Comparison of ENCODE assay signal across 8 cellular contexts in the genomic region with DNA sequence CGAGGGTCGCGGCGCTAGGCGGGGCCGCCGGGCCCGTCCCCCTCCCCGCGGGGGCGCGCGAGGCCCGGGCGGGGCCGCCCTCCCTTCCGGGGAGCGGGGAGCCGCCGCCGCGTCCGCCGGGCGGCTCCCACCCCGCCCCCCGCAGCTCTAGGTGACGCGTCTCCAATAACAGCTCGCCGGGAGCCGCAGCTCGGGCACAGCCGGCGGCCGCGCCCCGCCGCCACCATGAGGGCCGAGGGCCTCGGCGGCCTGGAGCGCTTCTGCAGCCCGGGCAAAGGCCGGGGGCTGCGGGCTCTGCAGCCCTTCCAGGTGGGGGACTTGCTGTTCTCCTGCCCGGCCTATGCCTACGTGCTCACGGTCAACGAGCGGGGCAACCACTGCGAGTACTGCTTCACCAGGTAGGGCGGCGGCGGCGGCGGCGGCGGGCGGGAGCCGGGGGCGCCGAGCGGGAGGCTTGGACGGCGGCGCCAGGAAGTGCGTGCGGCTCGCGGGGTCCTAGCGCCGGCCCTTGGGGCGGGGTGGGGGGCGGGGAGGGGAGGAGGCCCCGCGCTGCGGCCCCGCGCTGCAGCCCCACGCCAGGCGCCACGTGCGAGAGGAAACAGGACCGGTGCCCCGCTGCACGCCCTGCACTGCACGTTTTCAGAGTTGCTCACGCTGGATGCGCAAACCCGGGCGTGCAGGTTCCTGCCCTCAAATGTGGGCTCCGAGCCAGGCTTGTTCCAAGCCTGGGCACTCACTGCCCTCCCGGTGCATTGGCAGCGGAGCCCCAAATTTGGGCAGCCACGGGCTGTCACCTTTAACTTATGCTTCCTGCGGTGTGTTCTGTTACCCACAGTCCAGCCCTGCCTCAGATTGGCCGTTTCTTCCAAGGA. TPM values are rescaled to one million over a fixed set of nuclear protein-coding genes. Genes with fewer than 3 reads are reported as not detected.
DNase-seq lines count a peak whose midpoint lies in the region; ATAC-seq, FAIRE-seq and TF ChIP-seq lines count a peak whose summit lies in the region.

A gene with protein sequence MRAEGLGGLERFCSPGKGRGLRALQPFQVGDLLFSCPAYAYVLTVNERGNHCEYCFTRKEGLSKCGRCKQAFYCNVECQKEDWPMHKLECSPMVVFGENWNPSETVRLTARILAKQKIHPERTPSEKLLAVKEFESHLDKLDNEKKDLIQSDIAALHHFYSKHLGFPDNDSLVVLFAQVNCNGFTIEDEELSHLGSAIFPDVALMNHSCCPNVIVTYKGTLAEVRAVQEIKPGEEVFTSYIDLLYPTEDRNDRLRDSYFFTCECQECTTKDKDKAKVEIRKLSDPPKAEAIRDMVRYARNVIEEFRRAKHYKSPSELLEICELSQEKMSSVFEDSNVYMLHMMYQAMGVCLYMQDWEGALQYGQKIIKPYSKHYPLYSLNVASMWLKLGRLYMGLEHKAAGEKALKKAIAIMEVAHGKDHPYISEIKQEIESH (plus strand): TSS at position 130 of the 872 bp plus-strand sequence. CDS start 96 bp downstream, at position 226.

- no peaks in the 10 kb centered on the region for H3K36me3 Mint-ChIP-seq in naive thymus-derived CD8-positive, alpha-beta T cell

- H3K4me3 Mint-ChIP-seq in naive thymus-derived CD8-positive, alpha-beta T cell: peak within 1 kb of the TSS; percentile 78 to 94 (median 90)

- peaks cover 0 to 11% (median 2%) of the 10 kb centered on the region in 9 donors for H3K9me3 Mint-ChIP-seq in naive thymus-derived CD8-positive, alpha-beta T cell

- ATAC-seq in GM19468 (IDR thresholded peaks at IDR 0.05; ENCODE audit: extremely low read depth, unreplicated experiment): peak; percentile 49
- peak; percentile 72 to 75 for ATAC-seq in naive thymus-derived CD8-positive, alpha-beta T cell

- TF ChIP-seq CTCF in D721Med (IDR thresholded peaks at IDR 0.05; ENCODE audit: insufficient read depth, missing control alignments): no peak

- FAIRE-seq in D721Med (lab: Jason Lieb, UNC): no peak

- DNase-seq in D721Med (ENCODE audit: insufficient read length, low spot score): peak; percentile 48
- peak; percentile 74 for DNase-seq in HT-29 (ENCODE audit: low spot score)
- peak; percentile 63 for DNase-seq in activated T-helper 1 cell treated with Interleukin-2 at 50 U/mL for 16 hours (ENCODE audit: low read depth)
- DNase-seq in fibroblast of gingiva (ENCODE audit: low read depth): peak; percentile 47
- DNase-seq in naive thymus-derived CD8-positive, alpha-beta T cell: peak; percentile 45 to 80 (median 65)
- DNase-seq in stimulated activated naive CD4-positive, alpha-beta T cell (lab: John Stamatoyannopoulos, UW): peak; percentile 47 to 86 (median 68)

- POLR2A ChIA-PET in naive thymus-derived CD8-positive, alpha-beta T cell (lab: Charles Lee): interaction anchor here (0.8 to 1.8 kb wide), 4 partner anchors 10 to 1266 kb away, joined by 3 to 11 read pairs (median 4); a partner anchor contains a TSS

- peaks cover 26 to 58% (median 54%) of the 10 kb centered on the region in 4 donors for H3K4me1 Mint-ChIP-seq in naive thymus-derived CD8-positive, alpha-beta T cell

- H3K27ac Mint-ChIP-seq in naive thymus-derived CD8-positive, alpha-beta T cell: peak within 1 kb of the TSS; percentile 78 to 97 (median 93)

- H3K27me3 Mint-ChIP-seq in naive thymus-derived CD8-positive, alpha-beta T cell: no peaks in the 10 kb centered on the region

TF ChIP-seq in PFSK-1, 5 proteins besides CTCF, POLR2A, EP300 and RAD21:
- TF ChIP-seq FOXP2 (optimal IDR thresholded peaks at IDR 0.05; ENCODE audit: borderline replicate concordance, extremely low read depth, extremely low read length, insufficient read depth) (peak; percentile 48), POLR2AphosphoS5 (IDR thresholded peaks at IDR 0.05; ENCODE audit: low read depth, low read length) (peak; percentile 64; the same call in 1 of the 2 replicates), TAF1 (IDR thresholded peaks at IDR 0.05; ENCODE audit: borderline replicate concordance, insufficient read depth, low read length) (no peak), SIN3A (IDR thresholded peaks at IDR 0.05; ENCODE audit: borderline replicate concordance, insufficient read depth, low read length) (peak; percentile 44; the same call in 1 of the 2 replicates)
- TF ChIP-seq, protein P1, sequence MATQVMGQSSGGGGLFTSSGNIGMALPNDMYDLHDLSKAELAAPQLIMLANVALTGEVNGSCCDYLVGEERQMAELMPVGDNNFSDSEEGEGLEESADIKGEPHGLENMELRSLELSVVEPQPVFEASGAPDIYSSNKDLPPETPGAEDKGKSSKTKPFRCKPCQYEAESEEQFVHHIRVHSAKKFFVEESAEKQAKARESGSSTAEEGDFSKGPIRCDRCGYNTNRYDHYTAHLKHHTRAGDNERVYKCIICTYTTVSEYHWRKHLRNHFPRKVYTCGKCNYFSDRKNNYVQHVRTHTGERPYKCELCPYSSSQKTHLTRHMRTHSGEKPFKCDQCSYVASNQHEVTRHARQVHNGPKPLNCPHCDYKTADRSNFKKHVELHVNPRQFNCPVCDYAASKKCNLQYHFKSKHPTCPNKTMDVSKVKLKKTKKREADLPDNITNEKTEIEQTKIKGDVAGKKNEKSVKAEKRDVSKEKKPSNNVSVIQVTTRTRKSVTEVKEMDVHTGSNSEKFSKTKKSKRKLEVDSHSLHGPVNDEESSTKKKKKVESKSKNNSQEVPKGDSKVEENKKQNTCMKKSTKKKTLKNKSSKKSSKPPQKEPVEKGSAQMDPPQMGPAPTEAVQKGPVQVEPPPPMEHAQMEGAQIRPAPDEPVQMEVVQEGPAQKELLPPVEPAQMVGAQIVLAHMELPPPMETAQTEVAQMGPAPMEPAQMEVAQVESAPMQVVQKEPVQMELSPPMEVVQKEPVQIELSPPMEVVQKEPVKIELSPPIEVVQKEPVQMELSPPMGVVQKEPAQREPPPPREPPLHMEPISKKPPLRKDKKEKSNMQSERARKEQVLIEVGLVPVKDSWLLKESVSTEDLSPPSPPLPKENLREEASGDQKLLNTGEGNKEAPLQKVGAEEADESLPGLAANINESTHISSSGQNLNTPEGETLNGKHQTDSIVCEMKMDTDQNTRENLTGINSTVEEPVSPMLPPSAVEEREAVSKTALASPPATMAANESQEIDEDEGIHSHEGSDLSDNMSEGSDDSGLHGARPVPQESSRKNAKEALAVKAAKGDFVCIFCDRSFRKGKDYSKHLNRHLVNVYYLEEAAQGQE (IDR thresholded peaks at IDR 0.05; ENCODE audit: insufficient read depth in 1 of 2, low read depth in 2 of 2, low read length in 2 of 2): no peak

RNA-seq across cellular contexts. Expression of the gene that starts here (rescaled TPM):
- total RNA-seq in HT-29 (2014; rRNA removed; shearing (Covaris generic)): 27.5 and 43.5 TPM in 2 replicates
- 18.3 TPM for polyA plus RNA-seq in PFSK-1 (2012; ENCODE audit: insufficient read length, low read depth)
- total RNA-seq in naive thymus-derived CD8-positive, alpha-beta T cell: 10 to 100 TPM; 37.2 to 39.5 TPM
- polyA plus RNA-seq in naive thymus-derived CD8-positive, alpha-beta T cell: 10 to 100 TPM; 37.6 to 41.9 (median 41.7) TPM

Comparison
In these comparisons a context has a peak if more than half of its experiments do, and no peak if none do; other contexts are left out.
1. Peak in every context shown above with its lines: DNase-seq and ATAC-seq.